In the genomic region with DNA sequence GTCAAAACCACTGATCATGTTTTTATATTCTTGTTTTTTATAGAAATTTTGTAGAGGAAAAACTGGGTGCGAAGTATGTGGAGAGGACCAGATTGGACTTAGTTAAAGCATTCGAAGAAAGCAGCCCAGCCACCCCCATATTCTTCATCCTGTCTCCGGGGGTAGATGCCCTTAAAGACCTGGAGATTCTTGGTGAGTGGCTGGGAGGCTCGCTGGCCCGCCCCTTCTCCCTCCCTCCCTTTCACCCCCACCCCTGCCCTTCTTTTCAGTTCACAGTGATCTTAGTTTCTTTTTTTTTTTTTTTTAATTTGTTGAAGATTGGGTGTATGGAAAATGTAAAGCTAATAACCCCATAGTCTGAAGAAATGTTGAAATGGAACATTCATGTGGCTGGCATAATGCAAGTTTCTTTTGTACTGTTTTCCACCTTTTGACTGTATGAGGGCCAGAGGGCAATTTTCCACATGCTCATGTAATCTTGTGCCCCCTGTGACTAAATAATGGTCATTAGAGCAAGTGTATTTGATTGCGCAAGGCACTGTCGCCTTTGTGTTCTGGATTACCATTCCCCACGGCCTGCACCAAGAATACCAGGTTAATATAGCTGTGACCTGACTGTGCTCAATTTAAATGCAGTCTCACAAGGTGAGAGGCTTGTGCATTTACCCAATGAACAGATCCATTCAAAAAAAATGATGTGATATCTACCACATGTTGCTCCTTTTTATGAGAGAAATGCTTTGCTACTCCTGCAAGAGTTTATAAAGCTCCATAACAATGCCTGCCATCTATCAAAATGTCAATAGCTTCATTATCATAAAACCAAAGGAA, we compare ENCODE assay signal across 1 cellular context.
A peak's percentile ranks its signal among the peaks of the same experiment; 100 is the strongest.
TF ChIP-seq lines count a peak whose summit lies in the region.

No MANE protein-coding gene starts in this region.

TF ChIP-seq in GM23338, 12 proteins besides CTCF, POLR2A, EP300 and RAD21:
- TF ChIP-seq, protein P1, sequence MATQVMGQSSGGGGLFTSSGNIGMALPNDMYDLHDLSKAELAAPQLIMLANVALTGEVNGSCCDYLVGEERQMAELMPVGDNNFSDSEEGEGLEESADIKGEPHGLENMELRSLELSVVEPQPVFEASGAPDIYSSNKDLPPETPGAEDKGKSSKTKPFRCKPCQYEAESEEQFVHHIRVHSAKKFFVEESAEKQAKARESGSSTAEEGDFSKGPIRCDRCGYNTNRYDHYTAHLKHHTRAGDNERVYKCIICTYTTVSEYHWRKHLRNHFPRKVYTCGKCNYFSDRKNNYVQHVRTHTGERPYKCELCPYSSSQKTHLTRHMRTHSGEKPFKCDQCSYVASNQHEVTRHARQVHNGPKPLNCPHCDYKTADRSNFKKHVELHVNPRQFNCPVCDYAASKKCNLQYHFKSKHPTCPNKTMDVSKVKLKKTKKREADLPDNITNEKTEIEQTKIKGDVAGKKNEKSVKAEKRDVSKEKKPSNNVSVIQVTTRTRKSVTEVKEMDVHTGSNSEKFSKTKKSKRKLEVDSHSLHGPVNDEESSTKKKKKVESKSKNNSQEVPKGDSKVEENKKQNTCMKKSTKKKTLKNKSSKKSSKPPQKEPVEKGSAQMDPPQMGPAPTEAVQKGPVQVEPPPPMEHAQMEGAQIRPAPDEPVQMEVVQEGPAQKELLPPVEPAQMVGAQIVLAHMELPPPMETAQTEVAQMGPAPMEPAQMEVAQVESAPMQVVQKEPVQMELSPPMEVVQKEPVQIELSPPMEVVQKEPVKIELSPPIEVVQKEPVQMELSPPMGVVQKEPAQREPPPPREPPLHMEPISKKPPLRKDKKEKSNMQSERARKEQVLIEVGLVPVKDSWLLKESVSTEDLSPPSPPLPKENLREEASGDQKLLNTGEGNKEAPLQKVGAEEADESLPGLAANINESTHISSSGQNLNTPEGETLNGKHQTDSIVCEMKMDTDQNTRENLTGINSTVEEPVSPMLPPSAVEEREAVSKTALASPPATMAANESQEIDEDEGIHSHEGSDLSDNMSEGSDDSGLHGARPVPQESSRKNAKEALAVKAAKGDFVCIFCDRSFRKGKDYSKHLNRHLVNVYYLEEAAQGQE (IDR thresholded peaks at IDR 0.05; ENCODE audit: unreplicated experiment), result no peak
- peak; percentile 57; the same call in 1 of the 2 replicates for TF ChIP-seq NANOG (IDR thresholded peaks at IDR 0.05; ENCODE audit: borderline replicate concordance)
